Comparison of ENCODE assay signal across 19 cellular contexts in genomic region chr5:23440703-23441102, GRCh38.
DNase-seq lines count a peak whose midpoint lies in the region; ATAC-seq, FAIRE-seq and TF ChIP-seq lines count a peak whose summit lies in the region.
"Had no signal": no experiment of that assay in that cellular context is flagged by ENCODE, and none has a peak within 500 bp of the region (broad histone marks: within the 10 kb centered on the region; RNA-seq: fewer than 3 reads in every experiment).

No MANE protein-coding gene starts in this region.

- no peaks in the 10 kb centered on the region for H3K27me3 ChIP-seq in HepG2 (ENCODE audit: control insufficient read depth in 1 of 2, insufficient read depth in 2 of 2, low read length in 2 of 2)
- H3K27me3 ChIP-seq in right lobe of liver = no peaks in the 10 kb centered on the region
- no peaks in the 10 kb centered on the region for H3K27me3 ChIP-seq in GM12878 (replicated peaks in 1 of 2; ENCODE audit: control insufficient read depth in 2 of 2, insufficient read depth in 2 of 2, low read length in 1 of 2)

- H3K4me1 ChIP-seq in HepG2 (ENCODE audit: insufficient read depth, low read length) (no peaks in the 10 kb centered on the region), right lobe of liver (no peaks in the 10 kb centered on the region), GM12878 (ENCODE audit: control insufficient read depth, insufficient read depth, low read length) (no peaks in the 10 kb centered on the region)

- no peak for TF ChIP-seq CTCF in HepG2 (CRISPR knock-in tag; IDR thresholded peaks at IDR 0.05)
- TF ChIP-seq CTCF in right lobe of liver (IDR thresholded peaks at IDR 0.05) = no peak
- no peak for TF ChIP-seq CTCF in GM12878 (IDR thresholded peaks at IDR 0.05 in 2 of 3, conservative IDR thresholded peaks at IDR 0.05 in 1 of 3; ENCODE audit: control insufficient read depth in 2 of 3, extremely low read depth in 1 of 3, insufficient read depth in 1 of 3, low read depth in 3 of 3, low read length in 3 of 3)

- no peaks in the 10 kb centered on the region for H3K79me2 ChIP-seq in HepG2 (ENCODE audit: insufficient read depth, low read length)
- no peaks in the 10 kb centered on the region for H3K79me2 ChIP-seq in GM12878 (ENCODE audit: control insufficient read depth, insufficient read depth, low read length)

- DNase-seq in HepG2 (ENCODE audit: low spot score) = no peak
- DNase-seq in right lobe of liver = no peak
- DNase-seq in NCI-H2227 treated with DMSO at 0.1 percent for 48 hours (lab: John Stamatoyannopoulos, UW) = peak; percentile 4
- no peak for DNase-seq in GM12878 (ENCODE audit: low read depth, low spot score)
- no peak for DNase-seq in HEK293T (ENCODE audit: extremely low spot score)
- DNase-seq in GM12891 (ENCODE audit: insufficient read length, low spot score) = no peak
- DNase-seq in activated naive CD4-positive, alpha-beta T cell treated with Interleukin-2 at 50 U/mL for 16 hours = no peak
- DNase-seq: CD4-positive, CD25-positive, alpha-beta regulatory T cell; DMS79 treated with DMSO at 0.1 percent for 48 hours; GM23248; HCEC 1CT; NCI-H1105 treated with DMSO at 0.1 percent for 48 hours; NCI-H1694 treated with DMSO at 0.1 percent for 48 hours; NCI-H2081 treated with DMSO at 0.1 percent for 48 hours; NCI-H226; NCI-H510A treated with DMSO at 0.1 percent for 48 hours; Right ventricle myocardium superior; SW 1271; T-helper 17 cell had no signal

- H3K36me3 ChIP-seq in HepG2 (replicated peaks in 1 of 2; ENCODE audit: control insufficient read depth in 1 of 2, insufficient read depth in 2 of 2, low read length in 2 of 2) = no peaks in the 10 kb centered on the region
- no peaks in the 10 kb centered on the region for H3K36me3 ChIP-seq in right lobe of liver
- H3K36me3 ChIP-seq in GM12878 (ENCODE audit: control insufficient read depth in 2 of 2, insufficient read depth in 2 of 2, low read length in 1 of 2) = no peaks in the 10 kb centered on the region

- TF ChIP-seq POLR2A in HepG2 (IDR thresholded peaks at IDR 0.05; ENCODE audit: insufficient read depth in 1 of 2, low read depth in 2 of 2, low read length in 2 of 2) (no peak), right lobe of liver (IDR thresholded peaks at IDR 0.05) (no peak), GM12878 (IDR thresholded peaks at IDR 0.05; ENCODE audit: low read depth, low read length) (no peak), GM12891 (IDR thresholded peaks at IDR 0.05; ENCODE audit: low read depth, low read length) (no peak)

- no peak for FAIRE-seq in HepG2 (lab: Jason Lieb, UNC)
- no peak for FAIRE-seq in GM12878 (lab: Jason Lieb, UNC)
- no peak for FAIRE-seq in GM12891 (lab: Jason Lieb, UNC)

- H2AFZ ChIP-seq in HepG2 (ENCODE audit: low read length) (no peak overlapping the region), GM12878 (ENCODE audit: control insufficient read depth, low read depth, low read length) (no peak overlapping the region)
- H2AFZ ChIP-seq: GM23248 had no signal

- H3K27ac ChIP-seq in HepG2 (ENCODE audit: extremely low read length, insufficient read depth, low read length) (no peak overlapping the region), right lobe of liver (no peak overlapping the region), GM12878 (ENCODE audit: control insufficient read depth, insufficient read depth) (no peak overlapping the region)
- H3K27ac ChIP-seq: GM23248 had no signal

- POLR2A ChIA-PET in HepG2 (lab: Yijun Ruan, JAX) = no interaction called here
- POLR2A ChIA-PET in GM12878 (lab: Charles Lee) = interaction anchor here (1.1 kb wide), 1 partner anchor 19 kb away, joined by 3 read pairs; no protein-coding TSS in a partner anchor
- POLR2A ChIA-PET in HEK293T (lab: Yijun Ruan, JAX) = no interaction called here

- 0% methylated on average over 1 of the region's 1 CpG for WGBS in HepG2 (ENCODE audit: low lambda C conversion rate)
- WGBS in right lobe of liver (ENCODE audit: insufficient coverage, low coverage, low lambda C conversion rate, missing lambda C conversion rate) = 69% methylated on average over 1 of the region's 1 CpG
- WGBS in GM12878 (ENCODE audit: insufficient coverage, insufficient replicate concordance, low lambda C conversion rate, missing lambda C conversion rate) = 0% methylated on average over 1 of the region's 1 CpG

- no TSS peak for BruUV-seq in HepG2 (replicated peaks; lab: Mats Ljungman, UMichigan)
- no TSS peak for BruUV-seq in GM12878 (replicated peaks; lab: Mats Ljungman, UMichigan)

- H3K9ac ChIP-seq in HepG2 (ENCODE audit: insufficient read depth, low read depth, low read length) (no peak overlapping the region), GM12878 (ENCODE audit: control insufficient read depth, insufficient read depth, low read length) (no peak overlapping the region)
- H3K9ac ChIP-seq: GM23248 had no signal

- TF ChIP-seq EP300 in HepG2 (IDR thresholded peaks at IDR 0.05; ENCODE audit: low read depth in 2 of 2, low read length in 2 of 2) (no peak), HepG2 (CRISPR knock-in tag; IDR thresholded peaks at IDR 0.05; ENCODE audit: borderline replicate concordance) (no peak), GM12878 (IDR thresholded peaks at IDR 0.05; ENCODE audit: borderline replicate concordance in 1 of 2, control insufficient read depth in 1 of 2, low read depth in 2 of 2, low read length in 2 of 2) (no peak; a peak in 1 of 4 replicates)

- in situ Hi-C loops in HepG2 (cut with HindIII; ENCODE audit: extremely low pct_ligation_motif_present, low pct_unique_long_range_greater_than_20kb) = no loop called here
- in situ Hi-C loops in GM12878 (cut with MboI) = no loop called here

- intact Hi-C loops in HepG2 (cut with micrococcal nuclease; ENCODE audit: unreplicated experiment) (no loop called here), right lobe of liver (cut with DNase I) (no loop called here), GM12878 (cut with micrococcal nuclease; ENCODE audit: unreplicated experiment) (no loop called here)

- no peak for ATAC-seq in HepG2
- no peak for ATAC-seq in right lobe of liver
- peak; percentile 59 for ATAC-seq in GM12878
- ATAC-seq: T-helper 17 cell had no signal

- CTCF ChIA-PET in HepG2 (lab: Yijun Ruan, JAX; ENCODE audit: low intra/inter-chr PET ratio, low total read pairs) (no interaction called here), GM12878 (lab: Yijun Ruan, JAX) (no interaction called here), HEK293T (lab: Yijun Ruan, JAX) (no interaction called here)

- RAD21 ChIA-PET in GM12878 (lab: Charles Lee; ENCODE audit: unreplicated experiment) = no interaction called here

- H3K4me2 ChIP-seq in HepG2 (ENCODE audit: low read depth, low read length) (no peak overlapping the region), GM12878 (ENCODE audit: control insufficient read depth, insufficient read depth) (no peak overlapping the region)

- no peaks in the 10 kb centered on the region for H4K20me1 ChIP-seq in HepG2 (ENCODE audit: insufficient read depth, low read length)
- H4K20me1 ChIP-seq in GM12878 (ENCODE audit: control insufficient read depth, insufficient read depth) = no peaks in the 10 kb centered on the region

- SMC1A ChIA-PET in GM12878 (lab: Charles Lee; ENCODE audit: uncharacterized antibody, unreplicated experiment) = interaction anchor here (1.2 kb wide), 1 partner anchor 26 kb away, joined by 3 read pairs; no protein-coding TSS in a partner anchor

- TF ChIP-seq RAD21 in HepG2 (CRISPR knock-in tag; IDR thresholded peaks at IDR 0.05) (no peak), GM12878 (IDR thresholded peaks at IDR 0.05; ENCODE audit: insufficient read depth, low read depth, low read length) (no peak)

- H3K9me3 ChIP-seq in HepG2 (ENCODE audit: low read length) (peaks cover 38% of the 10 kb centered on the region), right lobe of liver (no peaks in the 10 kb centered on the region), GM12878 (replicated peaks; ENCODE audit: control insufficient read depth, insufficient read depth, low read length) (no peaks in the 10 kb centered on the region)

- H3K4me3 ChIP-seq in HepG2 (replicated peaks in 1 of 3; ENCODE audit: insufficient read depth in 1 of 3, low read depth in 2 of 3, low read length in 3 of 3) (no peak overlapping the region), right lobe of liver (no peak overlapping the region), GM12878 (no peak overlapping the region)
- H3K4me3 ChIP-seq: GM23248 had no signal

TF ChIP-seq in HepG2, 621 proteins besides CTCF, POLR2A, EP300 and RAD21 (continues in another document):
- TF ChIP-seq MTF1 (CRISPR knock-in tag; IDR thresholded peaks at IDR 0.05) (no peak), SOX5 (CRISPR knock-in tag; IDR thresholded peaks at IDR 0.05; ENCODE audit: borderline replicate concordance) (no peak)

TF ChIP-seq in HEK293T, 16 proteins besides CTCF, POLR2A, EP300 and RAD21:
- TF ChIP-seq FOXK2 (IDR thresholded peaks at IDR 0.05) (no peak), FOXA1 (IDR thresholded peaks at IDR 0.05) (no peak), HDGF (IDR thresholded peaks at IDR 0.05; ENCODE audit: borderline replicate concordance) (no peak), SP1 (IDR thresholded peaks at IDR 0.05) (no peak), BHLHE40 (IDR thresholded peaks at IDR 0.05; ENCODE audit: borderline replicate concordance) (no peak), NFRKB (IDR thresholded peaks at IDR 0.05) (no peak)

TF ChIP-seq in GM12891, 5 proteins besides CTCF, POLR2A, EP300 and RAD21:
- TF ChIP-seq POLR2AphosphoS5 (IDR thresholded peaks at IDR 0.05; ENCODE audit: low read depth, low read length) (no peak), SPI1 (IDR thresholded peaks at IDR 0.05; ENCODE audit: low read depth, low read length) (no peak), PAX5 (IDR thresholded peaks at IDR 0.05; ENCODE audit: insufficient read depth, low read length, severe bottlenecking) (no peak), POU2F2 (IDR thresholded peaks at IDR 0.05; ENCODE audit: low read depth, low read length) (no peak), TAF1 (IDR thresholded peaks at IDR 0.05; ENCODE audit: low read depth, low read length) (no peak)
TF ChIP-seq in GM12891: peak in this region for 0.

Comparison
In these comparisons a context has a peak if more than half of its experiments do, and no peak if none do; other contexts are left out.
1. Of the 75 proteins assayed by ChIP-seq in both HepG2 and GM12878: peak only in HepG2: none; only in GM12878: BHLHE40; in both: none; in neither: 74.